In the genomic region with DNA sequence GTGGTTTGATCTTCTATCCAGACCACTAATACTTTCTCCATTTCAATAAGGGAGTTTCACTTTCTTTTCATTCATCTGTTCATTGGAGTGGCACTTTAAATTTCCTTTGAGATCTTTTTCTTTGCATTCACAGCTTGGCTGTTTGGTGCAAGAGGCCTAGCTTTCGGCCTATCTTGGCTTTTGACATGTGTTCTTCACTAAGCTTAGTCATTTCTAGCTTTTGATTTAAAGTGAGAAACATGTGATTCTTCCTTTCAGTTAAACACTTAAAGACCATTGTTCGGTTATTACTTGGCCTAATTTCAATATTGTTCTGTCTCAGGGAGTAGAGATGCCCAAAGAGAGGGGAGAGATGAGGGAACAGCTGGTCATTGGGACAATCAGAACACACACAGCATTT, we compare ENCODE assay signal across 12 cellular contexts. TPM values are rescaled to one million over a fixed set of nuclear protein-coding genes. Genes with fewer than 3 reads are reported as not detected.
DNase-seq lines count a peak whose midpoint lies in the region; ATAC-seq and TF ChIP-seq lines count a peak whose summit lies in the region.
"Had no signal": no experiment of that assay in that cellular context is flagged by ENCODE, and none has a peak within 500 bp of the region (broad histone marks: within the 10 kb centered on the region; RNA-seq: fewer than 3 reads in every experiment).

No MANE protein-coding gene starts in this region.

- no peaks in the 10 kb centered on the region for H3K36me3 Mint-ChIP-seq in glutamatergic neuron (ENCODE audit: unreplicated experiment)

- peak overlapping the region in 1 of 2 donors; percentile 34 for H3K4me3 Mint-ChIP-seq in stimulated activated naive CD8-positive, alpha-beta T cell treated with anti-CD3 and anti-CD28 coated beads, Interleukin-15, amount 100 ng/mL, for 72 hours
- no peak overlapping the region for H3K4me3 Mint-ChIP-seq in glutamatergic neuron (ENCODE audit: unreplicated experiment)

- peak; percentile 13 for DNase-seq in stimulated activated CD4-positive, alpha-beta T cell treated with anti-CD3 and anti-CD28 coated beads, Interleukin-1b, Interleukin-23, amount 100 ng/mL, for 48 hours
- DNase-seq in stimulated activated CD4-positive, alpha-beta T cell treated with anti-CD3 and anti-CD28 coated beads, Interleukin-2, amount 100 ng/mL, for 24 hours, result no peak
- peak in 1 of 2 donors; percentile 19 for DNase-seq in stimulated activated naive CD8-positive, alpha-beta T cell treated with anti-CD3 and anti-CD28 coated beads, Interleukin-15, amount 100 ng/mL, for 72 hours
- no peak for DNase-seq in NCI-H524 treated with DMSO at 0.1 percent for 48 hours (lab: John Stamatoyannopoulos, UW)
- DNase-seq in mucosa of gallbladder (ENCODE audit: low spot score), result no peak
- no peak for DNase-seq in glutamatergic neuron
- DNase-seq: NCI-H2107, nucleus accumbens, thyroid gland had no signal

- no peak for TF ChIP-seq CTCF in glutamatergic neuron (IDR thresholded peaks at IDR 0.05; ENCODE audit: partially characterized antibody, unreplicated experiment)

- peaks cover 17% of the 10 kb centered on the region for H3K4me1 Mint-ChIP-seq in stimulated activated naive CD8-positive, alpha-beta T cell treated with anti-CD3 and anti-CD28 coated beads, Interleukin-15, amount 100 ng/mL, for 72 hours
- H3K4me1 Mint-ChIP-seq in glutamatergic neuron (ENCODE audit: low read depth, unreplicated experiment), result no peaks in the 10 kb centered on the region

- no peaks in the 10 kb centered on the region for H3K27me3 Mint-ChIP-seq in stimulated activated naive CD8-positive, alpha-beta T cell treated with anti-CD3 and anti-CD28 coated beads, Interleukin-15, amount 100 ng/mL, for 72 hours
- H3K27me3 Mint-ChIP-seq in glutamatergic neuron (ENCODE audit: unreplicated experiment), result peaks cover 2% of the 10 kb centered on the region

- ATAC-seq in GM21717 (IDR thresholded peaks at IDR 0.05; ENCODE audit: unreplicated experiment) (peak; percentile 87), HG03175 (IDR thresholded peaks at IDR 0.05; ENCODE audit: unreplicated experiment) (peak; percentile 83)
- peak; percentile 91 for ATAC-seq in stimulated activated naive CD8-positive, alpha-beta T cell treated with anti-CD3 and anti-CD28 coated beads, Interleukin-15, amount 100 ng/mL, for 72 hours

- H3K27ac Mint-ChIP-seq in stimulated activated naive CD8-positive, alpha-beta T cell treated with anti-CD3 and anti-CD28 coated beads, Interleukin-15, amount 100 ng/mL, for 72 hours, result peak overlapping the region in 1 of 2 donors; percentile 29
- no peak overlapping the region for H3K27ac Mint-ChIP-seq in glutamatergic neuron (ENCODE audit: unreplicated experiment)

- H3K9me3 Mint-ChIP-seq in stimulated activated naive CD8-positive, alpha-beta T cell treated with anti-CD3 and anti-CD28 coated beads, Interleukin-15, amount 100 ng/mL, for 72 hours, result peaks cover 0 to 14% of the 10 kb centered on the region in 2 donors
- H3K9me3 Mint-ChIP-seq in glutamatergic neuron (ENCODE audit: unreplicated experiment), result no peaks in the 10 kb centered on the region

RNA-seq across cellular contexts. Expression of gene CXCL13, which starts 24.3 kb away (rescaled TPM):
- 2.8 TPM for total RNA-seq in mucosa of gallbladder
- total RNA-seq in glutamatergic neuron (ENCODE audit: unreplicated experiment), result not detected
- total RNA-seq: epithelial cell of proximal tubule had no signal
